In genomic region chr13:75454497-75454896, GRCh38 we compare ENCODE assay signal across 16 cellular contexts.
"Had no signal": no experiment of that assay in that cellular context is flagged by ENCODE, and none has a peak within 500 bp of the region (broad histone marks: within the 10 kb centered on the region; RNA-seq: fewer than 3 reads in every experiment).

No MANE protein-coding gene starts in this region.

- H2AFZ ChIP-seq: neural progenitor cell had no signal

- H3K36me3 ChIP-seq: lower lobe of right lung, neural progenitor cell, upper lobe of left lung had no signal

- DNase-seq: activated CD4-positive, alpha-beta T cell treated with anti-CD3 and anti-CD28 coated beads for 1 hour; activated CD4-positive, alpha-beta T cell treated with anti-CD3 and anti-CD28 coated beads, Interleukin-2, amount 50 U/mL, for 1 hour; activated gamma-delta T cell treated with Interleukin-2 at 50 U/mL for 16 hours; activated T-cell treated with anti-CD3 and anti-CD28 coated beads, Interleukin-2, amount 50 U/mL, for 1 hour; aorta; central memory CD4-positive, alpha-beta T cell; effector memory CD8-positive, alpha-beta T cell; kidney; lower lobe of right lung; naive thymus-derived CD8-positive, alpha-beta T cell; right cardiac atrium; stimulated activated CD4-positive, alpha-beta T cell treated with anti-CD3 and anti-CD28 coated beads, Interleukin-4, amount 100 ng/mL, for 24 hours; stimulated activated naive CD4-positive, alpha-beta T cell treated with Interleukin-2 at 50 U/mL for 16 hours; T-helper 1 cell; upper lobe of left lung had no signal

- H3K4me2 ChIP-seq: neural progenitor cell had no signal

- H3K4me3 ChIP-seq: lower lobe of right lung, neural progenitor cell, upper lobe of left lung had no signal

- H3K27ac ChIP-seq: lower lobe of right lung, neural progenitor cell, upper lobe of left lung had no signal

- H3K9me3 ChIP-seq: lower lobe of right lung, upper lobe of left lung had no signal

- H3K9ac ChIP-seq: neural progenitor cell had no signal

- ATAC-seq: effector memory CD8-positive, alpha-beta T cell; lower lobe of right lung; naive thymus-derived CD8-positive, alpha-beta T cell; right cardiac atrium had no signal

- H3K4me1 ChIP-seq: lower lobe of right lung, neural progenitor cell had no signal

- H3K27me3 ChIP-seq: neural progenitor cell, upper lobe of left lung had no signal
